ENCODE assay signal across 15 cellular contexts in the genomic region with DNA sequence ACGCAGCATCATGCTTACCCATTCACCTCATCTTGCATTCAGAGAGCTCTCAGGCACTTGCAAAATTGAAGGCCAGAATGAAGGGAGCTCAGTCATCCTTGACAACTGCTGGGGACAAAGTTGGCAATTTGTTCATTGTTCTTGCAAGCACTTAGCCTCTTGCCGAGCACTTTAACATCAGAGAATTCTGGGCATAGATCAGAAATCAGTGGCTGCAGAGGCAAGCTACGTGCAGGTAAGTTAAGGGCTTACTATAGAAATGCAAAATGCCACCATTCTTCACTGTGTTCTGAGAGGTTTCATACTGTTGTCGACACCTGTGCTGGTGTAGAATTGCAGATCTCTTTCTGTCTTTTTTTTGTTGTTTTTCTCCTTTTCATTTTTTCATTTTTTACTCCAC.
A peak's percentile ranks its signal among the peaks of the same experiment; 100 is the strongest.
DNase-seq lines count a peak whose midpoint lies in the region; ATAC-seq and TF ChIP-seq lines count a peak whose summit lies in the region.
"Had no signal": no experiment of that assay in that cellular context is flagged by ENCODE, and none has a peak within 500 bp of the region (broad histone marks: within the 10 kb centered on the region; RNA-seq: fewer than 3 reads in every experiment).

No MANE protein-coding gene starts in this region.

- H3K27ac ChIP-seq in H9 (ENCODE audit: insufficient read length, low read depth, low read length) = no peak overlapping the region

- H2BK12ac ChIP-seq in H9 (ENCODE audit: insufficient read length, low read depth, low read length) = no peak overlapping the region

- H3K27me3 Mint-ChIP-seq in H9 (ENCODE audit: low read depth) (no peaks in the 10 kb centered on the region; the same call in 1 of the 2 replicates), WTC11 (ENCODE audit: low read depth) (no peaks in the 10 kb centered on the region; the same call in 1 of the 2 replicates)

- H2AK5ac ChIP-seq in H9 (ENCODE audit: insufficient read length, low read length) = no peak overlapping the region

- no peak overlapping the region for H3K4me2 ChIP-seq in H9 (ENCODE audit: insufficient read depth, insufficient read length, low read length)

- no peak for TF ChIP-seq CTCF in H9 (conservative IDR thresholded peaks at IDR 0.05)
- no peak for TF ChIP-seq CTCF in WTC11 (IDR thresholded peaks at IDR 0.05)

- H4K91ac ChIP-seq in H9 (ENCODE audit: insufficient read length, low read depth, low read length) = no peak overlapping the region

- H3K9me3 ChIP-seq in H9 (ENCODE audit: control insufficient read depth, low read depth, low read length) = no peaks in the 10 kb centered on the region
- H3K9me3 ChIP-seq: HAP-1 had no signal

- H2BK20ac ChIP-seq in H9 (ENCODE audit: low read depth, low read length, poor library complexity, severe bottlenecking) = no peak overlapping the region

- H3K14ac ChIP-seq in H9 (ENCODE audit: insufficient read depth, low read length) = no peak overlapping the region

- H4K20me1 ChIP-seq in H9 (ENCODE audit: control insufficient read depth, insufficient read depth, insufficient read length) = no peaks in the 10 kb centered on the region

- POLR2A ChIA-PET in WTC11 (lab: Charles Lee) = no interaction called here

- no peak overlapping the region for H4K8ac ChIP-seq in H9 (replicated peaks; ENCODE audit: insufficient read length, low read depth, low read length)

- ATAC-seq in WTC11 = peak; percentile 53; the same call in 1 of the 2 replicates
- no peak for ATAC-seq in activated naive CD4-positive, alpha-beta T cell treated with anti-CD3 and anti-CD28 coated beads, Interleukin-2, amount 50 U/mL, for 72 hours

- no peak overlapping the region for H2BK5ac ChIP-seq in H9 (ENCODE audit: insufficient read length, low read length)

- no peak overlapping the region for H3T11ph ChIP-seq in H9 (ENCODE audit: low read length)

- H4K5ac ChIP-seq in H9 (ENCODE audit: insufficient read length, low read depth, low read length) = no peak overlapping the region

- H3K27ac Mint-ChIP-seq in H9 (peak overlapping the region in 2 of 3 experiments; percentile 37 to 72; a peak in 3 of 7 replicates), WTC11 (peak overlapping the region; percentile 46; the same call in 1 of the 2 replicates)
- H3K27ac Mint-ChIP-seq in activated naive CD4-positive, alpha-beta T cell treated with anti-CD3 and anti-CD28 coated beads, Interleukin-2, amount 50 U/mL, for 72 hours = no peak overlapping the region
- H3K27ac Mint-ChIP-seq: HFFc6 had no signal

- no peaks in the 10 kb centered on the region for H3K23me2 ChIP-seq in H9 (ENCODE audit: insufficient read length, low read depth, low read length, poor library complexity, severe bottlenecking)

- no peaks in the 10 kb centered on the region for H3K79me1 ChIP-seq in H9 (ENCODE audit: insufficient read depth, low read depth, low read length, poor library complexity, severe bottlenecking)

- no peak overlapping the region for H2BK120ac ChIP-seq in H9 (ENCODE audit: low read depth, low read length, poor library complexity, severe bottlenecking)

- no peak overlapping the region for H2BK15ac ChIP-seq in H9 (ENCODE audit: low read depth, low read length)

- no peak overlapping the region for H2AFZ ChIP-seq in H9 (ENCODE audit: low read length)

- H3K27me3 ChIP-seq in H9 (ENCODE audit: insufficient read depth, low read length) = no peaks in the 10 kb centered on the region

- H3K23ac ChIP-seq in H9 (ENCODE audit: insufficient read length, low read depth, low read length) = no peak overlapping the region

- no peak overlapping the region for H3K9ac ChIP-seq in H9 (ENCODE audit: extremely low read depth, insufficient read length, low read length)

- H3K36me3 Mint-ChIP-seq in H9 (ENCODE audit: insufficient read depth in 1 of 3, low read depth in 3 of 3) (peaks cover 12 to 23% (median 22%) of the 10 kb centered on the region in 3 experiments), WTC11 (peaks cover 31% of the 10 kb centered on the region)
- no peaks in the 10 kb centered on the region for H3K36me3 Mint-ChIP-seq in activated naive CD4-positive, alpha-beta T cell treated with anti-CD3 and anti-CD28 coated beads, Interleukin-2, amount 50 U/mL, for 72 hours
- H3K36me3 Mint-ChIP-seq: CD4-positive, alpha-beta memory T cell had no signal

- H3K56ac ChIP-seq in H9 (ENCODE audit: insufficient read length, low read depth, low read length) = no peak overlapping the region

- H3K4me1 ChIP-seq in H9 (ENCODE audit: insufficient read depth, low read length) = no peaks in the 10 kb centered on the region; the same call in 1 of the 2 replicates
- H3K4me1 ChIP-seq: HAP-1 had no signal

- H3K9me3 Mint-ChIP-seq in H9 (peaks cover 13 to 17% of the 10 kb centered on the region in 2 experiments), WTC11 (peaks cover 25% of the 10 kb centered on the region)
- H3K9me3 Mint-ChIP-seq in activated naive CD4-positive, alpha-beta T cell treated with anti-CD3 and anti-CD28 coated beads, Interleukin-2, amount 50 U/mL, for 72 hours = no peaks in the 10 kb centered on the region
- H3K9me3 Mint-ChIP-seq: CD4-positive, alpha-beta memory T cell; HFFc6 had no signal

- H3K18ac ChIP-seq in H9 (ENCODE audit: insufficient read length, low read depth, low read length) = no peak overlapping the region

- H3K4me1 Mint-ChIP-seq in H9 = peaks cover 32 to 42% of the 10 kb centered on the region in 2 experiments
- H3K4me1 Mint-ChIP-seq in WTC11 = peaks cover 42% of the 10 kb centered on the region

- DNase-seq in H9 (no peak), WTC11 (ENCODE audit: low spot score) (no peak), iPS DF 19.7 (ENCODE audit: low read depth, low spot score) (peak; percentile 30), dedifferentiated amniotic fluid mesenchymal stem cell (ENCODE audit: extremely low spot score) (no peak)
- no peak for DNase-seq in activated naive CD4-positive, alpha-beta T cell treated with anti-CD3 and anti-CD28 coated beads, Interleukin-2, amount 50 U/mL, for 72 hours (ENCODE audit: low spot score in 2 of 2)
- no peak for DNase-seq in activated T-cell treated with anti-CD3 and anti-CD28 coated beads, Interleukin-2, amount 50 U/mL, for 48 hours
- DNase-seq: C1 segment of cervical spinal cord; Calu3; CD4-positive, alpha-beta memory T cell; COR-L47; DMS53; DMS79 treated with DMSO at 0.1 percent for 48 hours; GF-D8; HFFc6 had no signal

- no peak overlapping the region for H3K4ac ChIP-seq in H9 (ENCODE audit: low read depth, low read length)

- H3K4me3 Mint-ChIP-seq in H9 (no peak overlapping the region), WTC11 (no peak overlapping the region)
- H3K4me3 Mint-ChIP-seq: CD4-positive, alpha-beta memory T cell; HFFc6 had no signal

- WGBS in H9 (ENCODE audit: extremely low coverage, insufficient read length, low lambda C conversion rate) = no CpG with 5 or more reads among the region's 4 CpGs

- CTCF ChIA-PET in WTC11 (lab: Charles Lee) = no interaction called here

- no peaks in the 10 kb centered on the region for H3K79me2 ChIP-seq in H9 (ENCODE audit: insufficient read depth, low read length)

TF ChIP-seq in WTC11, 78 proteins besides CTCF, POLR2A, EP300 and RAD21 (continues in another document):
- TF ChIP-seq ZNF423 (CRISPR knock-in tag; IDR thresholded peaks at IDR 0.05) (no peak), GRHL2 (CRISPR knock-in tag; IDR thresholded peaks at IDR 0.05; ENCODE audit: insufficient replicate concordance, severe bottlenecking) (no peak), IRF1 (CRISPR knock-in tag; IDR thresholded peaks at IDR 0.05) (no peak), STAT6 (CRISPR knock-in tag; conservative IDR thresholded peaks at IDR 0.05; ENCODE audit: low read depth) (no peak), NR3C1 (CRISPR knock-in tag; conservative IDR thresholded peaks at IDR 0.05; ENCODE audit: low read depth) (no peak)
- TF ChIP-seq, protein P1, sequence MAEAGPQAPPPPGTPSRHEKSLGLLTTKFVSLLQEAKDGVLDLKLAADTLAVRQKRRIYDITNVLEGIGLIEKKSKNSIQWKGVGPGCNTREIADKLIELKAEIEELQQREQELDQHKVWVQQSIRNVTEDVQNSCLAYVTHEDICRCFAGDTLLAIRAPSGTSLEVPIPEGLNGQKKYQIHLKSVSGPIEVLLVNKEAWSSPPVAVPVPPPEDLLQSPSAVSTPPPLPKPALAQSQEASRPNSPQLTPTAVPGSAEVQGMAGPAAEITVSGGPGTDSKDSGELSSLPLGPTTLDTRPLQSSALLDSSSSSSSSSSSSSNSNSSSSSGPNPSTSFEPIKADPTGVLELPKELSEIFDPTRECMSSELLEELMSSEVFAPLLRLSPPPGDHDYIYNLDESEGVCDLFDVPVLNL (CRISPR knock-in tag; IDR thresholded peaks at IDR 0.05; ENCODE audit: borderline replicate concordance, low read depth) = no peak

Comparison
In these comparisons a context has a peak if more than half of its experiments do, and no peak if none do; other contexts are left out.
1. H3K27ac Mint-ChIP-seq: peak in H9 (2 of 3) and WTC11 (single experiment); none in activated naive CD4-positive, alpha-beta T cell treated with anti-CD3 and anti-CD28 coated beads, Interleukin-2, amount 50 U/mL, for 72 hours (0 of 2).